Comparison of ENCODE assay signal across 1 cellular context in the genomic region with DNA sequence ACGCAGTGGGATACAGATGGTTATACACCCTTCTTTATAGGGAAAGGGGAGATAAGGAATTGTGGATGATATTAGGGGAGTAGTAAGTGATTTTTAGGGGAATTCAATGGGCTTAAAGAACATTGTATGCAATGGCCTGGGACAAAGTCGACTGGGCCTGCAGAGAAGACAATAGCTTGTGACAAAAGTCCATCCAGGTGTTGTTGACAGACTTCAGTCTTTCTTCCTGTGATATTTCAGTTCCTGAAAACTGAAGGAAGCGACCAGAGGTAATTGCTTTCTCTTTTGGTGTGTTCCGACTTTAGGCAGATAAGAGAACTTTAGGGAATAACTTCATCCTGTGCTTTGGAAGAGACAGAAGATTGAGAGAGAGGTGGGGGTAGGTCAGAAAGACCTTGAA.
TF ChIP-seq lines count a peak whose summit lies in the region.

No MANE protein-coding gene starts in this region.

TF ChIP-seq in HepG2, 621 proteins besides CTCF, POLR2A, EP300 and RAD21 (continued from another document):
- TF ChIP-seq SOX5 (CRISPR knock-in tag; IDR thresholded peaks at IDR 0.05; ENCODE audit: borderline replicate concordance) (peak; percentile 87), ZNF768 (CRISPR knock-in tag; IDR thresholded peaks at IDR 0.05) (no peak), DZIP1 (CRISPR knock-in tag; IDR thresholded peaks at IDR 0.05) (no peak), NFAT5 (CRISPR knock-in tag; IDR thresholded peaks at IDR 0.05) (no peak), SOX13 (IDR thresholded peaks at IDR 0.05) (peak; percentile 34), SOX13 (CRISPR knock-in tag; conservative IDR thresholded peaks at IDR 0.05 in 1 of 2, IDR thresholded peaks at IDR 0.05 in 1 of 2) (peak in 1 of 2 experiments; percentile 72; a peak in 2 of 4 replicates), FOXP1 (IDR thresholded peaks at IDR 0.05) (no peak), FOXP1 (CRISPR knock-in tag; IDR thresholded peaks at IDR 0.05) (0 out of 2 replicates have a peak, but pooled peaks have one; percentile 29)
TF ChIP-seq in HepG2: peak in this region for 5.
